Comparison of ENCODE assay signal across 1 cellular context in genomic region chr11:7272373-7272772, GRCh38.
TF ChIP-seq lines count a peak whose summit lies in the region.

No MANE protein-coding gene starts in this region.

TF ChIP-seq in Ishikawa, 13 proteins besides CTCF, POLR2A, EP300 and RAD21 (continued from another document):
- peak; percentile 78 for TF ChIP-seq REST (IDR thresholded peaks at IDR 0.05; ENCODE audit: low read depth)
